In the genomic region with DNA sequence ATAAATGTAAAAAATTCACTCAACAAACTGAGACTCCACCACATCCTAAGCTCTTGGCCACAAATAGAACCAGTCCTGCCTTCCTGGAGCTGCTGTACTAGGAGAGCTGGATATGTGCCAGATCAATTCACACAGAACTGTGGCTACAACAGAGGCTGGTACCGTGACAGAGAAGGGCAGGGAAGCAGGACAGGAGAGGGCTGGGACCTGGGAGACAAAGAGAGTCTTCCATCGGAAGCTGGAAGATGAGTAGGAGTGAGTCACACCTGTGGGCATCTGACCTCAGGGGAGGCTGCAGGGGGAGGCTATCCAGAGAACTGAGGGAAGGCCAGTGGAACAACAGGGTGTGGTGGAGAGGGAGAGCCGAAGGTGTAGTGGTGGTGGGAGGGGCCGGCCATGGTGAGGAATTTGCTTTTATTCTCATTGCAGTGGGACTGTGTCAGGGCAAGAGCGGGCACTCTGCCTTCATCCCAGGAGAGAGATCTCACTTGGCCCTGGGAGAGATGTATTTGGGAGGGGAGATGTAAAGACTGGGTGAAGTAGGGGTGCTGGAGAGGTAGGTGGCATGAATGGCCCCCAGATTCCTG, we compare ENCODE assay signal across 7 cellular contexts. TPM values are rescaled to one million over a fixed set of nuclear protein-coding genes. Genes with fewer than 3 reads are reported as not detected.
DNase-seq lines count a peak whose midpoint lies in the region; TF ChIP-seq lines count a peak whose summit lies in the region.
"Had no signal": no experiment of that assay in that cellular context is flagged by ENCODE, and none has a peak within 500 bp of the region (broad histone marks: within the 10 kb centered on the region; RNA-seq: fewer than 3 reads in every experiment).

No MANE protein-coding gene starts in this region.

- no peaks in the 10 kb centered on the region for H3K36me3 ChIP-seq in Caco-2 (ENCODE audit: control insufficient read depth, insufficient read depth, low read length)
- no peaks in the 10 kb centered on the region for H3K36me3 ChIP-seq in Peyer's patch
- H3K36me3 ChIP-seq in uterus = no peaks in the 10 kb centered on the region
- H3K36me3 ChIP-seq in OCI-LY7 (ENCODE audit: insufficient read depth, low read length) = no peaks in the 10 kb centered on the region

- no peaks in the 10 kb centered on the region for H3K27me3 Mint-ChIP-seq in Caco-2 (ENCODE audit: insufficient read depth, unreplicated experiment)
- peaks cover 14% of the 10 kb centered on the region for H3K27me3 Mint-ChIP-seq in glutamatergic neuron (ENCODE audit: unreplicated experiment)

- DNase-seq in Caco-2 (no peak), Peyer's patch (peak in 1 of 3 donors; percentile 52), glutamatergic neuron (no peak), uterus (peak in 1 of 2 donors; percentile 56), OCI-LY7 (ENCODE audit: low spot score) (no peak), GDM1 (lab: John Stamatoyannopoulos, UW) (no peak)

- H4K20me1 ChIP-seq in OCI-LY7 (ENCODE audit: insufficient read depth, low read length) = no peaks in the 10 kb centered on the region

- peaks cover 14% of the 10 kb centered on the region for H3K36me3 Mint-ChIP-seq in Caco-2 (ENCODE audit: insufficient read depth, unreplicated experiment)
- no peaks in the 10 kb centered on the region for H3K36me3 Mint-ChIP-seq in glutamatergic neuron (ENCODE audit: unreplicated experiment)

- H3K4me2 ChIP-seq in OCI-LY7 (ENCODE audit: low read length) = no peak overlapping the region

- H3K4me3 Mint-ChIP-seq in Caco-2 (ENCODE audit: unreplicated experiment) = peak overlapping the region; percentile 20
- H3K4me3 Mint-ChIP-seq in glutamatergic neuron (ENCODE audit: unreplicated experiment) = peak overlapping the region; percentile 59

- H3K9me3 ChIP-seq in Caco-2 = no peaks in the 10 kb centered on the region
- H3K9me3 ChIP-seq in Peyer's patch = no peaks in the 10 kb centered on the region
- H3K9me3 ChIP-seq in uterus = no peaks in the 10 kb centered on the region
- H3K9me3 ChIP-seq in OCI-LY7 (ENCODE audit: low read length) = no peaks in the 10 kb centered on the region

- intact Hi-C loops in Caco-2 (cut with micrococcal nuclease; ENCODE audit: unreplicated experiment) (no loop called here), uterus (cut with DNase I; ENCODE audit: low total_unique reads) (no loop called here), OCI-LY7 (cut with micrococcal nuclease; ENCODE audit: unreplicated experiment) (no loop called here)

- BruUV-seq in Caco-2 (replicated peaks; lab: Mats Ljungman, UMichigan) = no TSS peak
- no TSS peak for BruUV-seq in OCI-LY7 (replicated peaks; lab: Mats Ljungman, UMichigan)

- H3K27me3 ChIP-seq in Caco-2 (replicated peaks; ENCODE audit: control insufficient read depth, insufficient read depth, low read length) = no peaks in the 10 kb centered on the region
- H3K27me3 ChIP-seq in Peyer's patch = no peaks in the 10 kb centered on the region
- H3K27me3 ChIP-seq in uterus = no peaks in the 10 kb centered on the region

- no peaks in the 10 kb centered on the region for H3K9me2 ChIP-seq in OCI-LY7 (ENCODE audit: insufficient read depth, low read length)

- TF ChIP-seq CTCF in Caco-2 (IDR thresholded peaks at IDR 0.05; ENCODE audit: insufficient read depth in 1 of 2, low read depth in 1 of 2, low read length in 1 of 2, severe bottlenecking in 1 of 2, unreplicated experiment in 1 of 2) (no peak), Peyer's patch (IDR thresholded peaks at IDR 0.05) (no peak), glutamatergic neuron (IDR thresholded peaks at IDR 0.05; ENCODE audit: partially characterized antibody, unreplicated experiment) (no peak), uterus (IDR thresholded peaks at IDR 0.05) (no peak), OCI-LY7 (conservative IDR thresholded peaks at IDR 0.05; ENCODE audit: low read length) (no peak)

- POLR2A ChIA-PET in Caco-2 (lab: Charles Lee) = interaction anchor here (0.6 kb wide), 1 partner anchor 10 kb away, joined by 3 read pairs; a partner anchor contains a TSS
- POLR2A ChIA-PET in OCI-LY7 (lab: Charles Lee) = interaction anchor here (0.8 to 1.1 kb wide), 2 partner anchors 8 to 14 kb away, joined by 4 read pairs; no protein-coding TSS in a partner anchor

- H3K4me1 Mint-ChIP-seq in Caco-2 (ENCODE audit: low read depth, unreplicated experiment) (peaks cover 34% of the 10 kb centered on the region), glutamatergic neuron (ENCODE audit: low read depth, unreplicated experiment) (peaks cover 10% of the 10 kb centered on the region)

- TF ChIP-seq POLR2A in Peyer's patch (IDR thresholded peaks at IDR 0.05) = no peak
- TF ChIP-seq POLR2A in uterus (IDR thresholded peaks at IDR 0.05) = no peak

- H3K4me1 ChIP-seq in Caco-2 (peaks cover 52% of the 10 kb centered on the region), Peyer's patch (peaks cover 5 to 58% (median 8%) of the 10 kb centered on the region in 4 donors), uterus (peaks cover 4 to 15% of the 10 kb centered on the region in 2 donors), OCI-LY7 (ENCODE audit: insufficient read depth, low read length, poor library complexity, severe bottlenecking) (peaks cover 6% of the 10 kb centered on the region)

- no peak overlapping the region for H2AFZ ChIP-seq in OCI-LY7 (ENCODE audit: low read length)

- H3K79me2 ChIP-seq in OCI-LY7 (ENCODE audit: insufficient read depth, low read depth, low read length) = no peaks in the 10 kb centered on the region

- CTCF ChIA-PET in Caco-2 (lab: Charles Lee) = interaction anchor here (0.9 to 1.2 kb wide), 2 partner anchors 10 to 35 kb away, joined by 3 to 4 read pairs; a partner anchor contains a TSS
- CTCF ChIA-PET in OCI-LY7 (lab: Charles Lee; ENCODE audit: unreplicated experiment) = no interaction called here

- no peaks in the 10 kb centered on the region for H3K9me3 Mint-ChIP-seq in Caco-2 (ENCODE audit: unreplicated experiment)
- H3K9me3 Mint-ChIP-seq in glutamatergic neuron (ENCODE audit: unreplicated experiment) = peaks cover 8% of the 10 kb centered on the region

- H3K27ac ChIP-seq in Peyer's patch = peak overlapping the region; percentile 56 to 90 (median 88)
- H3K27ac ChIP-seq in uterus = peak overlapping the region; percentile 99 to 100
- no peak overlapping the region for H3K27ac ChIP-seq in OCI-LY7 (ENCODE audit: low read depth, low read length, poor library complexity, severe bottlenecking)

- H3K4me3 ChIP-seq in Caco-2 (ENCODE audit: low read depth, low read length) (no peak overlapping the region), Peyer's patch (no peak overlapping the region), uterus (no peak overlapping the region), OCI-LY7 (ENCODE audit: low read depth, low read length, poor library complexity, severe bottlenecking) (no peak overlapping the region)
- H3K4me3 ChIP-seq: lung had no signal

- H3K27ac Mint-ChIP-seq in Caco-2 (ENCODE audit: unreplicated experiment) (peak overlapping the region; percentile 61), glutamatergic neuron (ENCODE audit: unreplicated experiment) (no peak overlapping the region)

RNA-seq across cellular contexts. Expression of a gene that starts 1.9 kb away (rescaled TPM):
- total RNA-seq in Caco-2 (2022) (87.2 and 91.2 TPM in 2 replicates), Peyer's patch (100 to 1,000 TPM in 1 of 4 donors, 10 to 100 TPM in 3; 42.0 to 150 (median 88.3) TPM), glutamatergic neuron (ENCODE audit: unreplicated experiment) (2.5 TPM), uterus (100 to 1,000 TPM; 131 to 240 (median 217) TPM), OCI-LY7 (2022) (10.0 and 13.8 TPM in 2 replicates)
- total RNA-seq in OCI-LY7 (2014; rRNA removed; shearing (Covaris generic)) = 11.2 and 17.4 TPM in 2 replicates

RNA-seq across cellular contexts. Expression of a gene that starts 10.2 kb away (rescaled TPM):
- total RNA-seq in Caco-2 (2022) (52.9 and 53.9 TPM in 2 replicates), Peyer's patch (10 to 100 TPM; 16.5 to 25.7 (median 25.4) TPM), glutamatergic neuron (ENCODE audit: unreplicated experiment) (37.9 TPM), uterus (10 to 100 TPM; 12.3 to 42.6 (median 31.6) TPM), OCI-LY7 (2022) (35.9 and 43.4 TPM in 2 replicates)
- 37.7 and 60.4 TPM in 2 replicates for total RNA-seq in OCI-LY7 (2014; rRNA removed; shearing (Covaris generic))

RNA-seq across cellular contexts. Expression of a gene that starts 12.3 kb away (rescaled TPM):
- total RNA-seq in Caco-2 (2022) = 24.0 and 26.9 TPM in 2 replicates
- 10 to 100 TPM; 30.8 to 44.6 (median 32.4) TPM for total RNA-seq in Peyer's patch
- 184 TPM for total RNA-seq in glutamatergic neuron (ENCODE audit: unreplicated experiment)
- total RNA-seq in uterus = 10 to 100 TPM; 13.9 to 83.0 (median 40.8) TPM
- total RNA-seq in OCI-LY7 (2014; rRNA removed; shearing (Covaris generic)) = 16.1 and 26.4 TPM in 2 replicates
- 17.9 and 25.3 TPM in 2 replicates for total RNA-seq in OCI-LY7 (2022)

RNA-seq across cellular contexts. Expression of a gene that starts 15.8 kb away (rescaled TPM):
- total RNA-seq in Caco-2 (2022) (19.2 and 19.6 TPM in 2 replicates), Peyer's patch (100 to 1,000 TPM in 3 of 4 donors, 10 to 100 TPM in 1; 65.2 to 163 (median 121) TPM), glutamatergic neuron (ENCODE audit: unreplicated experiment) (14.2 TPM), uterus (100 to 1,000 TPM in 1 of 4 donors, 10 to 100 TPM in 3; 44.2 to 159 (median 69.5) TPM), OCI-LY7 (2022) (71.6 and 80.3 TPM in 2 replicates)
- 59.6 and 59.7 TPM in 2 replicates for total RNA-seq in OCI-LY7 (2014; rRNA removed; shearing (Covaris generic))

RNA-seq across cellular contexts. Expression of a gene that starts 35.2 kb away (rescaled TPM):
- total RNA-seq in Caco-2 (2022) (123 and 124 TPM in 2 replicates), Peyer's patch (10 to 100 TPM; 73.4 to 88.1 (median 79.0) TPM), glutamatergic neuron (ENCODE audit: unreplicated experiment) (80.0 TPM), uterus (100 to 1,000 TPM in 1 of 4 donors, 10 to 100 TPM in 3; 28.8 to 101 (median 70.1) TPM), OCI-LY7 (2022) (62.9 and 70.0 TPM in 2 replicates)
- total RNA-seq in OCI-LY7 (2014; rRNA removed; shearing (Covaris generic)) = 43.2 and 56.8 TPM in 2 replicates
